ENCODE assay signal across 8 cellular contexts in genomic region chr17:16516594-16517018, GRCh38. TPM values are rescaled to one million over a fixed set of nuclear protein-coding genes. Genes with fewer than 3 reads are reported as not detected.
DNase-seq lines count a peak whose midpoint lies in the region; ATAC-seq and TF ChIP-seq lines count a peak whose summit lies in the region.

No MANE protein-coding gene starts in this region.

- no peak for TF ChIP-seq EP300 in SK-N-SH (IDR thresholded peaks at IDR 0.05; ENCODE audit: borderline replicate concordance in 1 of 2, low read depth in 1 of 2, low read length in 1 of 2)
- no peak for TF ChIP-seq EP300 in transverse colon (IDR thresholded peaks at IDR 0.05; ENCODE audit: low read depth)

- peak overlapping the region; percentile 10; the same call in 1 of the 2 replicates for H3K9ac ChIP-seq in SK-N-SH

- TF ChIP-seq CTCF in SK-N-SH (IDR thresholded peaks at IDR 0.05) = no peak
- TF ChIP-seq CTCF in heart right ventricle (IDR thresholded peaks at IDR 0.05) = no peak
- TF ChIP-seq CTCF in transverse colon (IDR thresholded peaks at IDR 0.05) = no peak

- H3K9me3 ChIP-seq in SK-N-SH (no peaks in the 10 kb centered on the region), heart right ventricle (no peaks in the 10 kb centered on the region), transverse colon (no peaks in the 10 kb centered on the region)

- H3K4me3 ChIP-seq in SK-N-SH (ENCODE audit: low read depth in 2 of 2, low read length in 1 of 2) = peak overlapping the region; percentile 24 to 43; a peak in 3 of 4 replicates
- peak overlapping the region in 6 of 10 donors; percentile 8 to 32 (median 22) for H3K4me3 ChIP-seq in heart right ventricle
- peak overlapping the region in 1 of 4 donors; percentile 11 for H3K4me3 ChIP-seq in transverse colon

- H3K27me3 ChIP-seq in SK-N-SH (ENCODE audit: insufficient read depth) = no peaks in the 10 kb centered on the region
- peaks cover 0 to 4% (median 0%) of the 10 kb centered on the region in 7 donors for H3K27me3 ChIP-seq in heart right ventricle
- no peaks in the 10 kb centered on the region for H3K27me3 ChIP-seq in transverse colon

- H3F3A ChIP-seq in SK-N-SH (replicated peaks; ENCODE audit: insufficient read depth) = no peaks in the 10 kb centered on the region

- H3K4me2 ChIP-seq in SK-N-SH = peak overlapping the region; percentile 52; the same call in 1 of the 2 replicates

- no peaks in the 10 kb centered on the region for H3K9me2 ChIP-seq in SK-N-SH

- peak; percentile 33 to 64 (median 36) for DNase-seq in NCI-H1417 (lab: John Stamatoyannopoulos, UW)
- DNase-seq in NCI-H1417 treated with DMSO at 0.1 percent for 48 hours (lab: John Stamatoyannopoulos, UW) = no peak
- peak; percentile 22 for DNase-seq in SK-N-SH
- DNase-seq in heart right ventricle = peak in 1 of 2 donors; percentile 49
- DNase-seq in stromal cell of bone marrow (ENCODE audit: low read depth) = peak; percentile 61
- no peak for DNase-seq in transverse colon

- CTCF ChIA-PET in SK-N-SH (lab: Yijun Ruan, JAX) = interaction anchor here (1.4 to 33.3 kb wide), 5 partner anchors 9 to 153 kb away, joined by 4 to 746 read pairs (median 7); no protein-coding TSS in a partner anchor

- H3K4me1 ChIP-seq in SK-N-SH (ENCODE audit: control insufficient read depth in 1 of 2, insufficient read depth in 2 of 2, low read depth in 1 of 2, low read length in 1 of 2) (peaks cover 5 to 8% of the 10 kb centered on the region in 2 experiments; a peak in 1 of 4 replicates), heart right ventricle (peaks cover 0 to 45% (median 12%) of the 10 kb centered on the region in 9 donors), transverse colon (peaks cover 0 to 6% (median 6%) of the 10 kb centered on the region in 4 donors)

- no peaks in the 10 kb centered on the region for H3K36me3 ChIP-seq in SK-N-SH (replicated peaks in 1 of 2; ENCODE audit: control insufficient read depth in 1 of 2, insufficient read depth in 2 of 2, low read length in 1 of 2)
- H3K36me3 ChIP-seq in heart right ventricle = no peaks in the 10 kb centered on the region
- H3K36me3 ChIP-seq in transverse colon = no peaks in the 10 kb centered on the region

- TF ChIP-seq POLR2A in transverse colon (IDR thresholded peaks at IDR 0.05) = no peak

- WGBS in SK-N-SH (ENCODE audit: low lambda C conversion rate) = 10% methylated on average over 14 of the region's 16 CpGs
- WGBS in heart right ventricle, 2 donors = 1 to 5% methylated on average over 16 of the region's 16 CpGs
- 51 to 60% methylated on average over 4 to 16 of the region's 16 CpGs for WGBS in transverse colon (ENCODE audit: low coverage in 1 of 2), 2 donors

- intact Hi-C loops in heart right ventricle (cut with DNase I) = loop anchor here in 3 of 10 donors (5.0 kb wide), 3 partner anchors 59 to 134 kb away; partner anchors contain the start of gene UBB (in 1 of the 3)
- intact Hi-C loops in transverse colon (cut with DNase I; ENCODE audit: low total_unique reads) = no loop called here

- H3K27ac ChIP-seq in SK-N-SH (ENCODE audit: low read depth in 2 of 2, low read length in 1 of 2) (peak overlapping the region in 1 of 2 experiments; percentile 39; a peak in 1 of 4 replicates), heart right ventricle (peak overlapping the region in 2 of 10 donors; percentile 4 to 40), transverse colon (no peak overlapping the region)

- ATAC-seq in heart right ventricle (peak; percentile 43 to 94 (median 82)), GM18873 (IDR thresholded peaks at IDR 0.05; ENCODE audit: low FRiP score, unreplicated experiment) (no peak), GM21576 (IDR thresholded peaks at IDR 0.05; ENCODE audit: unreplicated experiment) (no peak)

- POLR2A ChIA-PET in SK-N-SH (lab: Yijun Ruan, JAX) = interaction anchor here (1.1 kb wide), 1 partner anchor 78 kb away, joined by 4 read pairs; no protein-coding TSS in a partner anchor

- H2AFZ ChIP-seq in SK-N-SH (ENCODE audit: low read depth) = peak overlapping the region; percentile 88

- H3K79me2 ChIP-seq in SK-N-SH (ENCODE audit: insufficient read depth) = no peaks in the 10 kb centered on the region

- no peak for TF ChIP-seq RAD21 in SK-N-SH (IDR thresholded peaks at IDR 0.05; ENCODE audit: low read length)

- in situ Hi-C loops in transverse colon (cut with MboI; ENCODE audit: low pct_ligation_motif_present in 1 of 4, low pct_unique_long_range_greater_than_20kb in 1 of 4, low sequenced_read_pairs in 3 of 4) = loop anchor here in 3 of 4 donors (5.0 to 25.0 kb wide), 3 partner anchors 59 to 154 kb away; partner anchors contain the start of gene CENPV (in 2 of the 3)

- H4K20me1 ChIP-seq in SK-N-SH (ENCODE audit: insufficient read depth) = no peaks in the 10 kb centered on the region

TF ChIP-seq in SK-N-SH, 30 proteins besides CTCF, POLR2A, EP300 and RAD21 (continues in another document):
- TF ChIP-seq POLR2AphosphoS5 (IDR thresholded peaks at IDR 0.05; ENCODE audit: low read depth, low read length) (0 out of 2 replicates have a peak, but pooled peaks have one; percentile 37), FOSL2 (IDR thresholded peaks at IDR 0.05; ENCODE audit: borderline replicate concordance, low read depth) (peak; percentile 87), YY1 (IDR thresholded peaks at IDR 0.05; ENCODE audit: low read depth) (no peak), USF1 (IDR thresholded peaks at IDR 0.05; ENCODE audit: borderline replicate concordance, low read depth) (no peak), RFX5 (IDR thresholded peaks at IDR 0.05; ENCODE audit: low read length) (peak; percentile 85), FOXM1 (IDR thresholded peaks at IDR 0.05; ENCODE audit: low read depth) (no peak), TEAD4 (IDR thresholded peaks at IDR 0.05; ENCODE audit: borderline replicate concordance, insufficient read depth) (no peak), IRF3 (IDR thresholded peaks at IDR 0.05; ENCODE audit: low read depth, low read length) (no peak), REST (IDR thresholded peaks at IDR 0.05; ENCODE audit: low read depth, low read length) (no peak), NFIC (IDR thresholded peaks at IDR 0.05; ENCODE audit: borderline replicate concordance) (no peak), RXRA (IDR thresholded peaks at IDR 0.05; ENCODE audit: borderline replicate concordance, low read depth) (no peak; the same call in 1 of the 2 replicates)

RNA-seq across cellular contexts. Expression of gene LRRC75A, which starts 24.6 kb away (rescaled TPM):
- polyA plus RNA-seq in SK-N-SH (2012; rRNA removed) (1.2 and 1.3 TPM in 2 replicates), heart right ventricle (under 1 TPM; 0.73 to 0.77 TPM)
- polyA plus RNA-seq in SK-N-SH (2012; cell fraction: cytosol; rRNA removed) = 0.60 and 0.71 TPM in 2 replicates
- polyA plus RNA-seq in SK-N-SH (2012; cell fraction: nucleus; rRNA removed) = 1.8 and 2.0 TPM in 2 replicates
- total RNA-seq in heart right ventricle (1 to 10 TPM in 3 of 10 donors, under 1 TPM in 7; 0.34 to 1.3 (median 0.56) TPM), transverse colon (100 to 1,000 TPM in 2 of 4 donors, 10 to 100 TPM in 2; 67.9 to 194 (median 115) TPM)

RNA-seq across cellular contexts. Expression of gene ZNF287, which starts 52.4 kb away (rescaled TPM):
- polyA plus RNA-seq in SK-N-SH (2012; rRNA removed) (6.1 and 6.6 TPM in 2 replicates), heart right ventricle (10 to 100 TPM in 1 of 2 donors, 1 to 10 TPM in 1; 4.0 to 32.0 TPM)
- polyA plus RNA-seq in SK-N-SH (2012; cell fraction: cytosol; rRNA removed) = 5.4 TPM in 2 replicates
- polyA plus RNA-seq in SK-N-SH (2012; cell fraction: nucleus; rRNA removed) = 10.4 and 10.6 TPM in 2 replicates
- total RNA-seq in heart right ventricle (10 to 100 TPM in 9 of 10 donors, 1 to 10 TPM in 1; 7.8 to 14.6 (median 11.4) TPM), transverse colon (1 to 10 TPM in 3 of 4 donors, not detected in 1; 2.5 to 5.2 (median 2.5) TPM)

Comparison
In these comparisons a context has a peak if more than half of its experiments do, and no peak if none do; other contexts are left out.
1. DNase-seq: peak in NCI-H1417 (3 of 3), SK-N-SH (single experiment) and stromal cell of bone marrow (single experiment); none in NCI-H1417 treated with DMSO at 0.1 percent for 48 hours (single experiment) and transverse colon (single experiment).
2. ATAC-seq: peak in heart right ventricle (8 of 8); none in GM18873 (single experiment) and GM21576 (single experiment).
3. RNA of gene LRRC75A, which starts 24.6 kb away (total RNA-seq): 67.9 to 194 TPM in transverse colon; 0.34 to 1.3 TPM in heart right ventricle; every median in the first group is over 10 times any median in the second.